Comparison of ENCODE assay signal across 10 cellular contexts in genomic region chr9:3299872-3300271, GRCh38.
DNase-seq lines count a peak whose midpoint lies in the region; ATAC-seq lines count a peak whose summit lies in the region.
"Had no signal": no experiment of that assay in that cellular context is flagged by ENCODE, and none has a peak within 500 bp of the region (broad histone marks: within the 10 kb centered on the region; RNA-seq: fewer than 3 reads in every experiment).

No MANE protein-coding gene starts in this region.

- H3K27ac Mint-ChIP-seq in naive B cell, result peak overlapping the region; percentile 7 to 64 (median 12)
- H3K27ac Mint-ChIP-seq: activated CD8-positive, alpha-beta memory T cell treated with anti-CD3 and anti-CD28 coated beads, Interleukin-2, amount 10 ng/mL, durations not matched to agents 7 days and 5 days; natural killer cell treated with Interleukin-12 subunit alpha and Interleukin-12 subunit beta and Interleukin-15 and Interleukin-18, amount 100 ng/mL, for 72 hours had no signal

- DNase-seq in naive B cell (peak; percentile 47), NCI-H526 treated with DMSO at 0.1 percent for 48 hours (lab: John Stamatoyannopoulos, UW) (no peak), NCI-H69 (lab: John Stamatoyannopoulos, UW) (no peak)
- no peak for DNase-seq in activated CD4-positive, alpha-beta T cell treated with anti-CD3 and anti-CD28 coated beads for 48 hours
- DNase-seq: activated CD8-positive, alpha-beta memory T cell treated with anti-CD3 and anti-CD28 coated beads, Interleukin-2, amount 10 ng/mL, durations not matched to agents 7 days and 5 days; SHP77 had no signal

- peaks cover 10 to 26% (median 21%) of the 10 kb centered on the region in 3 donors for H3K4me1 Mint-ChIP-seq in naive B cell
- H3K4me1 Mint-ChIP-seq: activated CD8-positive, alpha-beta memory T cell treated with anti-CD3 and anti-CD28 coated beads, Interleukin-2, amount 10 ng/mL, durations not matched to agents 7 days and 5 days had no signal

- ATAC-seq in GM19025 (IDR thresholded peaks at IDR 0.05; ENCODE audit: low read depth, unreplicated experiment) (peak; percentile 96), HG02588 (IDR thresholded peaks at IDR 0.05; ENCODE audit: unreplicated experiment) (peak; percentile 98), HG03469 (IDR thresholded peaks at IDR 0.05; ENCODE audit: unreplicated experiment) (peak; percentile 93), naive B cell (ENCODE audit: low read depth in 2 of 2) (peak; percentile 96 to 98)
- ATAC-seq: activated CD8-positive, alpha-beta memory T cell treated with anti-CD3 and anti-CD28 coated beads, Interleukin-2, amount 10 ng/mL, durations not matched to agents 7 days and 5 days; natural killer cell treated with Interleukin-12 subunit alpha and Interleukin-12 subunit beta and Interleukin-15 and Interleukin-18, amount 100 ng/mL, for 72 hours had no signal

- no peaks in the 10 kb centered on the region for H3K27me3 Mint-ChIP-seq in naive B cell
- H3K27me3 Mint-ChIP-seq: activated CD8-positive, alpha-beta memory T cell treated with anti-CD3 and anti-CD28 coated beads, Interleukin-2, amount 10 ng/mL, durations not matched to agents 7 days and 5 days; natural killer cell treated with Interleukin-12 subunit alpha and Interleukin-12 subunit beta and Interleukin-15 and Interleukin-18, amount 100 ng/mL, for 72 hours had no signal

- H3K36me3 Mint-ChIP-seq in naive B cell, result peaks cover 2 to 4% of the 10 kb centered on the region in 2 donors
- H3K36me3 Mint-ChIP-seq: natural killer cell treated with Interleukin-12 subunit alpha and Interleukin-12 subunit beta and Interleukin-15 and Interleukin-18, amount 100 ng/mL, for 72 hours had no signal

- peaks cover 0 to 5% (median 0%) of the 10 kb centered on the region in 7 donors for H3K9me3 Mint-ChIP-seq in naive B cell

- peak overlapping the region in 7 of 8 donors; percentile 0 to 67 (median 23) for H3K4me3 Mint-ChIP-seq in naive B cell
- H3K4me3 Mint-ChIP-seq: activated CD8-positive, alpha-beta memory T cell treated with anti-CD3 and anti-CD28 coated beads, Interleukin-2, amount 10 ng/mL, durations not matched to agents 7 days and 5 days; natural killer cell treated with Interleukin-12 subunit alpha and Interleukin-12 subunit beta and Interleukin-15 and Interleukin-18, amount 100 ng/mL, for 72 hours had no signal
